Comparison of ENCODE assay signal across 27 cellular contexts in genomic region chr2:150045601-150046000, GRCh38.
"Had no signal": no experiment of that assay in that cellular context is flagged by ENCODE, and none has a peak within 500 bp of the region (broad histone marks: within the 10 kb centered on the region; RNA-seq: fewer than 3 reads in every experiment).

No MANE protein-coding gene starts in this region.

- ATAC-seq: gastroesophageal sphincter; naive thymus-derived CD4-positive, alpha-beta T cell; right cardiac atrium had no signal

- H3K27me3 Mint-ChIP-seq: activated naive CD8-positive, alpha-beta T cell treated with anti-CD3 and anti-CD28 coated beads for 36 hours; brain; naive thymus-derived CD4-positive, alpha-beta T cell had no signal

- H3K4me1 ChIP-seq: adrenal gland, gastroesophageal sphincter, tibial nerve had no signal

- H2AFZ ChIP-seq: hepatocyte had no signal

- DNase-seq: activated CD4-positive, alpha-beta T cell treated with anti-CD3 and anti-CD28 coated beads for 4 hours; activated CD4-positive, alpha-beta T cell treated with anti-CD3 and anti-CD28 coated beads, Interleukin-2, amount 50 U/mL, for 48 hours; activated CD4-positive, CD25-positive, alpha-beta regulatory T cell; activated CD8-positive, alpha-beta memory T cell treated with anti-CD3 and anti-CD28 coated beads, Interleukin-2, amount 50 U/mL, for 4 hours; activated effector memory CD4-positive, alpha-beta T cell treated with anti-CD3 and anti-CD28 coated beads, Interleukin-2, amount 50 U/mL, for 16 hours; activated naive CD4-positive, alpha-beta T cell treated with anti-CD3 and anti-CD28 coated beads for 36 hours; activated naive CD8-positive, alpha-beta T cell treated with anti-CD3 and anti-CD28 coated beads for 36 hours; activated T-cell treated with anti-CD3 and anti-CD28 coated beads, Interleukin-2, amount 50 U/mL, for 1 hour; adrenal gland; aorta; dorsolateral prefrontal cortex; effector memory CD4-positive, alpha-beta T cell; erythroblast; left ventricle myocardium inferior; naive thymus-derived CD4-positive, alpha-beta T cell; occipital lobe; posterior cingulate gyrus; right cardiac atrium; stimulated activated CD4-positive, alpha-beta T cell treated with anti-CD3 and anti-CD28 coated beads, Interleukin-2, amount 100 ng/mL, for 48 hours; stimulated activated naive CD4-positive, alpha-beta T cell treated with Interleukin-2 at 50 U/mL for 16 hours had no signal

- H3K4me3 ChIP-seq: adrenal gland, coronary artery, dorsolateral prefrontal cortex, gastroesophageal sphincter, hepatocyte, left ventricle myocardium inferior had no signal

- H3K4me3 Mint-ChIP-seq: activated naive CD4-positive, alpha-beta T cell treated with anti-CD3 and anti-CD28 coated beads for 36 hours; activated naive CD8-positive, alpha-beta T cell treated with anti-CD3 and anti-CD28 coated beads for 36 hours; activated T-helper 1 cell treated with anti-CD3 and anti-CD28 coated beads, Interleukin-12 subunit alpha, Interleukin-12 subunit beta, Interleukin-2, Interleukin-4 antibody, amounts not matched to agents 30 ng/mL and 10 ng/mL and 1 ng/mL, durations not matched to agents 14 hours and 24 hours and 36 hours; naive thymus-derived CD4-positive, alpha-beta T cell; neural crest cell had no signal

- H3K36me3 Mint-ChIP-seq: activated naive CD8-positive, alpha-beta T cell treated with anti-CD3 and anti-CD28 coated beads for 36 hours; brain had no signal

- H3K4me2 ChIP-seq: hepatocyte had no signal

- H3K4me1 Mint-ChIP-seq: activated naive CD8-positive, alpha-beta T cell treated with anti-CD3 and anti-CD28 coated beads for 36 hours; naive thymus-derived CD4-positive, alpha-beta T cell had no signal

- H3K36me3 ChIP-seq: adrenal gland, gastroesophageal sphincter, left ventricle myocardium inferior, tibial nerve had no signal

- H3K9me3 ChIP-seq: gastroesophageal sphincter, left ventricle myocardium inferior, tibial nerve had no signal

- H3K9me3 Mint-ChIP-seq: activated naive CD8-positive, alpha-beta T cell treated with anti-CD3 and anti-CD28 coated beads for 36 hours; activated T-helper 1 cell treated with anti-CD3 and anti-CD28 coated beads, Interleukin-12 subunit alpha, Interleukin-12 subunit beta, Interleukin-2, Interleukin-4 antibody, amounts not matched to agents 30 ng/mL and 10 ng/mL and 1 ng/mL, durations not matched to agents 14 hours and 24 hours and 36 hours; neural crest cell had no signal

- H3K27ac ChIP-seq: adrenal gland, coronary artery, dorsolateral prefrontal cortex, gastroesophageal sphincter, hepatocyte, left ventricle myocardium inferior, tibial nerve had no signal

- H3K79me2 ChIP-seq: hepatocyte had no signal

- H3K27me3 ChIP-seq: adrenal gland, gastroesophageal sphincter, hepatocyte, tibial nerve had no signal

- H3K27ac Mint-ChIP-seq: activated naive CD4-positive, alpha-beta T cell treated with anti-CD3 and anti-CD28 coated beads for 36 hours; activated naive CD8-positive, alpha-beta T cell treated with anti-CD3 and anti-CD28 coated beads for 36 hours; activated T-helper 1 cell treated with anti-CD3 and anti-CD28 coated beads, Interleukin-12 subunit alpha, Interleukin-12 subunit beta, Interleukin-2, Interleukin-4 antibody, amounts not matched to agents 30 ng/mL and 10 ng/mL and 1 ng/mL, durations not matched to agents 14 hours and 24 hours and 36 hours; naive thymus-derived CD4-positive, alpha-beta T cell had no signal
